8 cellular contexts compared by ENCODE assay signal in genomic region chr2:196849895-196850294, GRCh38. TPM values are rescaled to one million over a fixed set of nuclear protein-coding genes. Genes with fewer than 3 reads are reported as not detected.
A peak's percentile ranks its signal among the peaks of the same experiment; 100 is the strongest.
DNase-seq lines count a peak whose midpoint lies in the region; ATAC-seq and TF ChIP-seq lines count a peak whose summit lies in the region.

No MANE protein-coding gene starts in this region.

- peak; percentile 11 for TF ChIP-seq CTCF in MM.1S (IDR thresholded peaks at IDR 0.05; ENCODE audit: low read length)
- TF ChIP-seq CTCF in chondrocyte (IDR thresholded peaks at IDR 0.05) = peak; percentile 68
- TF ChIP-seq CTCF in neural cell (IDR thresholded peaks at IDR 0.05; ENCODE audit: poor library complexity, severe bottlenecking) = peak; percentile 35
- peak in 2 of 7 experiments; percentile 7 to 10 for TF ChIP-seq CTCF in stomach (IDR thresholded peaks at IDR 0.05)

- no peaks in the 10 kb centered on the region for H3K9me2 ChIP-seq in MM.1S (replicated peaks; ENCODE audit: insufficient read depth, low read length)
- no peaks in the 10 kb centered on the region for H3K9me2 ChIP-seq in neural cell (ENCODE audit: insufficient read depth, low read length)

- H3K79me2 ChIP-seq in MM.1S (ENCODE audit: low read length) (no peaks in the 10 kb centered on the region), neural cell (replicated peaks; ENCODE audit: insufficient read depth, low read length) (no peaks in the 10 kb centered on the region)

- H3K4me3 ChIP-seq in MM.1S (ENCODE audit: low read length) (no peak overlapping the region), neural cell (ENCODE audit: low read length) (no peak overlapping the region), stomach (no peak overlapping the region)

- H3K4me3 Mint-ChIP-seq in chondrocyte (ENCODE audit: unreplicated experiment) = no peak overlapping the region
- H3K4me3 Mint-ChIP-seq in natural killer cell treated with Interleukin-12 subunit alpha and Interleukin-12 subunit beta and Interleukin-15 and Interleukin-18, amount 100 ng/mL, for 72 hours = no peak overlapping the region

- peaks cover 22% of the 10 kb centered on the region for H3K4me1 Mint-ChIP-seq in chondrocyte (ENCODE audit: low read depth)
- H3K4me1 Mint-ChIP-seq in natural killer cell treated with Interleukin-12 subunit alpha and Interleukin-12 subunit beta and Interleukin-15 and Interleukin-18, amount 100 ng/mL, for 72 hours (ENCODE audit: low read depth in 2 of 2) = peaks cover 11 to 24% of the 10 kb centered on the region in 2 donors

- ATAC-seq in GM18907 (IDR thresholded peaks at IDR 0.05; ENCODE audit: unreplicated experiment) = no peak
- ATAC-seq in natural killer cell treated with Interleukin-12 subunit alpha and Interleukin-12 subunit beta and Interleukin-15 and Interleukin-18, amount 100 ng/mL, for 72 hours = no peak

- no peak overlapping the region for H3K27ac ChIP-seq in MM.1S (ENCODE audit: low read length)
- no peak overlapping the region for H3K27ac ChIP-seq in neural cell (ENCODE audit: low read length)
- H3K27ac ChIP-seq in stomach = no peak overlapping the region

- H3K9me3 ChIP-seq in MM.1S (replicated peaks; ENCODE audit: insufficient read depth, low read length) (no peaks in the 10 kb centered on the region), neural cell (ENCODE audit: low read length) (no peaks in the 10 kb centered on the region), stomach (no peaks in the 10 kb centered on the region)

- H3K27me3 Mint-ChIP-seq in chondrocyte (ENCODE audit: low read depth) = no peaks in the 10 kb centered on the region
- no peaks in the 10 kb centered on the region for H3K27me3 Mint-ChIP-seq in natural killer cell treated with Interleukin-12 subunit alpha and Interleukin-12 subunit beta and Interleukin-15 and Interleukin-18, amount 100 ng/mL, for 72 hours

- no peaks in the 10 kb centered on the region for H3F3A ChIP-seq in MM.1S (ENCODE audit: insufficient read depth, low read length)
- peaks cover 7% of the 10 kb centered on the region for H3F3A ChIP-seq in neural cell (ENCODE audit: insufficient read depth, low read length, poor library complexity, severe bottlenecking)

- peak; percentile 40 for DNase-seq in G401 (ENCODE audit: low spot score)
- no peak for DNase-seq in MM.1S
- no peak for DNase-seq in chondrocyte (ENCODE audit: low spot score)
- DNase-seq in natural killer cell treated with Interleukin-12 subunit alpha and Interleukin-12 subunit beta and Interleukin-15 and Interleukin-18, amount 100 ng/mL, for 72 hours (ENCODE audit: low spot score) = no peak
- no peak for DNase-seq in stomach
- no peak for DNase-seq in effector CD8-positive, alpha-beta T cell (lab: John Stamatoyannopoulos, UW)

- TF ChIP-seq EP300 in neural cell (conservative IDR thresholded peaks at IDR 0.05; ENCODE audit: poor library complexity, severe bottlenecking) (no peak), stomach (IDR thresholded peaks at IDR 0.05) (no peak)

- intact Hi-C loops in stomach (cut with DNase I; ENCODE audit: low total_unique reads) = no loop called here

- H3K4me2 ChIP-seq in MM.1S (ENCODE audit: low read depth, low read length) (no peak overlapping the region), neural cell (ENCODE audit: low read length) (no peak overlapping the region)

- in situ Hi-C loops in G401 (cut with HindIII; ENCODE audit: low sequenced_read_pairs) = no loop called here

- no peak for TF ChIP-seq POLR2A in stomach (IDR thresholded peaks at IDR 0.05)

- no peaks in the 10 kb centered on the region for H4K20me1 ChIP-seq in MM.1S (ENCODE audit: insufficient read depth, low read length)
- H4K20me1 ChIP-seq in neural cell (ENCODE audit: insufficient read depth) = no peaks in the 10 kb centered on the region

- no peak for TF ChIP-seq RAD21 in neural cell (conservative IDR thresholded peaks at IDR 0.05)

- H2AFZ ChIP-seq in MM.1S (ENCODE audit: low read length) (no peak overlapping the region), neural cell (ENCODE audit: low read depth, low read length) (no peak overlapping the region)

- H3K9me3 Mint-ChIP-seq in chondrocyte (ENCODE audit: low read depth) = peaks cover 2% of the 10 kb centered on the region
- H3K9me3 Mint-ChIP-seq in natural killer cell treated with Interleukin-12 subunit alpha and Interleukin-12 subunit beta and Interleukin-15 and Interleukin-18, amount 100 ng/mL, for 72 hours = no peaks in the 10 kb centered on the region

- H3K4me1 ChIP-seq in MM.1S (ENCODE audit: low read length) = no peaks in the 10 kb centered on the region
- no peaks in the 10 kb centered on the region for H3K4me1 ChIP-seq in stomach

- no peak overlapping the region for H3K27ac Mint-ChIP-seq in chondrocyte (ENCODE audit: unreplicated experiment)
- H3K27ac Mint-ChIP-seq in natural killer cell treated with Interleukin-12 subunit alpha and Interleukin-12 subunit beta and Interleukin-15 and Interleukin-18, amount 100 ng/mL, for 72 hours = peak overlapping the region in 1 of 2 donors; percentile 13

- H3K36me3 ChIP-seq in MM.1S (replicated peaks; ENCODE audit: insufficient read depth, low read length) (no peaks in the 10 kb centered on the region), neural cell (ENCODE audit: insufficient read depth, low read length) (no peaks in the 10 kb centered on the region), stomach (peaks cover 0 to 14% (median 9%) of the 10 kb centered on the region in 4 donors)

- peaks cover 2% of the 10 kb centered on the region for H3K36me3 Mint-ChIP-seq in chondrocyte (ENCODE audit: low read depth)
- H3K36me3 Mint-ChIP-seq in natural killer cell treated with Interleukin-12 subunit alpha and Interleukin-12 subunit beta and Interleukin-15 and Interleukin-18, amount 100 ng/mL, for 72 hours = peaks cover 14% of the 10 kb centered on the region

- H3K27me3 ChIP-seq in MM.1S (replicated peaks; ENCODE audit: insufficient read depth, low read length) (no peaks in the 10 kb centered on the region), neural cell (ENCODE audit: insufficient read depth, low read depth, low read length) (no peaks in the 10 kb centered on the region), stomach (no peaks in the 10 kb centered on the region)

- H3K9ac ChIP-seq in MM.1S (ENCODE audit: low read length) (no peak overlapping the region), neural cell (ENCODE audit: low read length) (no peak overlapping the region)

TF ChIP-seq in neural cell, 6 proteins besides CTCF, POLR2A, EP300 and RAD21:
- TF ChIP-seq TAF1 (IDR thresholded peaks at IDR 0.05; ENCODE audit: low read depth) (no peak), SMC3 (conservative IDR thresholded peaks at IDR 0.05; ENCODE audit: poor library complexity) (peak; percentile 36)

RNA-seq across cellular contexts. Expression of gene C2orf66, which starts 40.7 kb away (rescaled TPM):
- total RNA-seq in G401 (2014; rRNA removed; shearing (Covaris generic)) = not detected in 2 replicates
- total RNA-seq in chondrocyte = 0.89 TPM in 1 of 3 replicates, not detected in the others
- 1.4 and 2.4 TPM in 2 replicates for polyA plus RNA-seq in neural cell
- 0.73 and 1.6 TPM in 2 replicates for polyA minus RNA-seq in neural cell
- 1 to 10 TPM in 1 of 2 donors, under 1 TPM in 1; 0.21 to 1.3 TPM for total RNA-seq in natural killer cell treated with Interleukin-12 subunit alpha and Interleukin-12 subunit beta and Interleukin-15 and Interleukin-18, amount 100 ng/mL, for 72 hours
- not detected for total RNA-seq in stomach
- under 1 TPM in 1 of 3 donors, not detected in 2; 0.05 TPM for polyA plus RNA-seq in stomach

RNA-seq across cellular contexts. Expression of gene GTF3C3, which starts 50.4 kb away (rescaled TPM):
- total RNA-seq in G401 (2014; rRNA removed; shearing (Covaris generic)) = 42.8 and 59.0 TPM in 2 replicates
- 25.4 to 30.4 TPM (median 28.5 TPM) in 3 replicates for total RNA-seq in chondrocyte
- 54.6 and 57.0 TPM in 2 replicates for polyA plus RNA-seq in neural cell
- polyA minus RNA-seq in neural cell = 80.1 and 82.0 TPM in 2 replicates
- 10 to 100 TPM; 54.2 to 65.0 TPM for total RNA-seq in natural killer cell treated with Interleukin-12 subunit alpha and Interleukin-12 subunit beta and Interleukin-15 and Interleukin-18, amount 100 ng/mL, for 72 hours
- 10 to 100 TPM in 4 of 5 donors, 1 to 10 TPM in 1; 7.2 to 77.6 (median 74.7) TPM for total RNA-seq in stomach
- 1 to 10 TPM; 6.0 to 7.9 (median 7.2) TPM for polyA plus RNA-seq in stomach
